ENCODE assay signal across 25 cellular contexts in the genomic region with DNA sequence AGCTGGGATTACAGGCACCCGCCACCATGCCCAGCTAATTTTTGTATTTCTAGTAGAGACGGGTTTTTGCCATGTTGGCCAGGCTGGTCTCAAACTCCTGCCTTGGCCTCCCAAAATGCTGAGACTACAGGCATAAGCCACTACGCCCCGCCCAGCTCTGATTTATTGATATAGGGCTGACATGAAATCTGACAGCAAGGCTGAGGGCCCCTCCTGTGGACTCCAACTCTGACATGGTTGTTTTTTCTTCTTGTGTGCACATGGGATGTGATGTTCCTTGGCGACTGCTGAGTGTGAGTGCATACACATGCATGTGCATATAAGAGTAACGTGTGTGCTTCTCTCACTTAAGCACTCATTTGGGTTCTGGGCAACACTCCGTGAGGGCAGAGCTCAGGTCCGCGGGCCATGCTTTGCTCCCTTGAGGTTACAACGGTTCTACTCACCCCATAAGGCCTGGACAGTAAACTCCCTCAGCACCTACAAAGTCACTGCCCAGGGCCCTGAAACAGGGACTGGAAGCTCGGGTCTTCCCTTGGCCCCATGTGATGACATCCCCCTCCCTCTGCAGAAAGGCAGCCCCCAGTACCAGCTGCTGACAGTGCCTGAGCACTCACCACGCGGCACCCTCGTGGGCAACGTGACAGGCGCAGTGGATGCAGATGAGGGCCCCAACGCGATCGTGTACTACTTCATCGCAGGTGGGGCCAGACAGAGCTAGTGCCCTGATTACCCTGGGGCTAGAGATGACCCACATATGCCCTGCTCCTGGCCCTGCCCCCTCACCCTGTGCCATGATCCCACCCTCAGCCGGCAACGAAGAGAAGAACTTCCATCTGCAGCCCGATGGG. TPM values are rescaled to one million over a fixed set of nuclear protein-coding genes. Genes with fewer than 3 reads are reported as not detected.
A peak's percentile ranks its signal among the peaks of the same experiment; 100 is the strongest.
DNase-seq lines count a peak whose midpoint lies in the region; ATAC-seq, FAIRE-seq and TF ChIP-seq lines count a peak whose summit lies in the region.
"Had no signal": no experiment of that assay in that cellular context is flagged by ENCODE, and none has a peak within 500 bp of the region (broad histone marks: within the 10 kb centered on the region; RNA-seq: fewer than 3 reads in every experiment).

No MANE protein-coding gene starts in this region.

- H3K9me3 ChIP-seq in K562 (replicated peaks; ENCODE audit: control insufficient read depth, insufficient read depth, low read depth, low read length) (no peaks in the 10 kb centered on the region; the same call in 1 of the 2 replicates), H1 (ENCODE audit: insufficient read depth in 2 of 2, low read depth in 1 of 2, low read length in 1 of 2) (no peaks in the 10 kb centered on the region)
- H3K9me3 ChIP-seq: BLaER1 had no signal

- H3K4me1 Mint-ChIP-seq in T-cell, result no peaks in the 10 kb centered on the region
- H3K4me1 Mint-ChIP-seq: CD8-positive, alpha-beta memory T cell had no signal

- H4K20me1 ChIP-seq in K562 (replicated peaks; ENCODE audit: control insufficient read depth, insufficient read depth, low read length) (no peaks in the 10 kb centered on the region), H1 (replicated peaks in 1 of 2; ENCODE audit: control insufficient read depth in 1 of 2, insufficient read depth in 2 of 2, low read length in 2 of 2) (no peaks in the 10 kb centered on the region)
- H4K20me1 ChIP-seq: BLaER1 had no signal

- FAIRE-seq in K562 (lab: Jason Lieb, UNC), result no peak
- no peak for FAIRE-seq in H1 (lab: Jason Lieb, UNC)
- FAIRE-seq: D721Med, GM12878, GM19239 had no signal

- no peak overlapping the region for H3K4me3 Mint-ChIP-seq in T-cell
- H3K4me3 Mint-ChIP-seq: B cell; CD4-positive, alpha-beta T cell; CD8-positive, alpha-beta memory T cell had no signal

- H2BK20ac ChIP-seq in H1 (ENCODE audit: low read length), result no peak overlapping the region

- H2AFZ ChIP-seq in K562 (ENCODE audit: low read depth, low read length), result no peak overlapping the region
- H2AFZ ChIP-seq in H1 (ENCODE audit: low read length), result no peak overlapping the region

- no peak overlapping the region for H4K5ac ChIP-seq in H1 (ENCODE audit: insufficient read length, low read depth, low read length)

- no peak overlapping the region for H2BK12ac ChIP-seq in H1 (ENCODE audit: low read depth, low read length)

- no peak overlapping the region for H3K14ac ChIP-seq in H1 (ENCODE audit: insufficient read length)

- TF ChIP-seq POLR2A in K562 (conservative IDR thresholded peaks at IDR 0.05) (no peak), H1 (IDR thresholded peaks at IDR 0.05; ENCODE audit: control extremely low read depth in 1 of 2, low read depth in 2 of 2, low read length in 2 of 2) (no peak)

- no peaks in the 10 kb centered on the region for H3K27me3 Mint-ChIP-seq in T-cell
- H3K27me3 Mint-ChIP-seq: CD4-positive, alpha-beta T cell had no signal

- TF ChIP-seq RAD21 in K562 (CRISPR knock-in tag; conservative IDR thresholded peaks at IDR 0.05 in 1 of 2, IDR thresholded peaks at IDR 0.05 in 1 of 2), result no peak
- TF ChIP-seq RAD21 in H1 (IDR thresholded peaks at IDR 0.05 in 1 of 2, conservative IDR thresholded peaks at IDR 0.05 in 1 of 2; ENCODE audit: low read depth in 2 of 2, low read length in 2 of 2), result no peak

- peak overlapping the region; percentile 22 for H4K91ac ChIP-seq in H1 (replicated peaks; ENCODE audit: insufficient read length, low read length)

- H3K56ac ChIP-seq in H1 (replicated peaks; ENCODE audit: insufficient read length, low read depth, low read length), result no peak overlapping the region

- no peak overlapping the region for H2AK5ac ChIP-seq in H1 (ENCODE audit: low read depth, low read length)

- TF ChIP-seq CTCF in K562 (IDR thresholded peaks at IDR 0.05 in 2 of 3, conservative IDR thresholded peaks at IDR 0.05 in 1 of 3; ENCODE audit: insufficient read depth in 2 of 3, low read depth in 1 of 3, low read length in 3 of 3) (no peak), H1 (IDR thresholded peaks at IDR 0.05; ENCODE audit: control extremely low read depth in 1 of 3, insufficient read depth in 1 of 3, low read depth in 1 of 3, low read length in 3 of 3) (no peak), foreskin keratinocyte (conservative IDR thresholded peaks at IDR 0.05) (no peak)

- no peak for TF ChIP-seq EP300 in K562 (IDR thresholded peaks at IDR 0.05; ENCODE audit: low read length)
- no peak for TF ChIP-seq EP300 in H1 (IDR thresholded peaks at IDR 0.05; ENCODE audit: borderline replicate concordance in 1 of 2, low read depth in 2 of 2, low read length in 2 of 2)

- no TSS peak for BruUV-seq in K562 (replicated peaks; lab: Mats Ljungman, UMichigan)

- no peak for DNase-seq in HEK293T (ENCODE audit: extremely low spot score)
- no peak for DNase-seq in K562 (ENCODE audit: extremely low read depth in 1 of 4, low spot score in 3 of 4)
- no peak for DNase-seq in H1 (ENCODE audit: low read depth in 1 of 2, low spot score in 2 of 2)
- peak; percentile 80 for DNase-seq in posterior vena cava (ENCODE audit: low spot score)
- no peak for DNase-seq in T-cell
- no peak for DNase-seq in foreskin keratinocyte
- DNase-seq in NCI-H510A (lab: John Stamatoyannopoulos, UW), result no peak
- DNase-seq: 8988T; CD4-positive, alpha-beta T cell; DMS 273 treated with DMSO at 0.1 percent for 48 hours; DMS79; EL; GDM1; GOT3; H7; HCEC 1CT had no signal

- ATAC-seq in K562 (peak; percentile 17; the same call in 1 of the 3 replicates), T-cell (replicated peaks in 1 of 4) (no peak), foreskin keratinocyte (no peak), GM21447 (IDR thresholded peaks at IDR 0.05; ENCODE audit: unreplicated experiment) (no peak)
- ATAC-seq: GM12878 had no signal

- POLR2A ChIA-PET in HEK293T (lab: Yijun Ruan, JAX) (interaction anchor here (1.0 kb wide), 1 partner anchor 33 kb away, joined by 3 read pairs; the partner anchor contains the start of gene VSIR), K562 (lab: Yijun Ruan, JAX) (interaction anchor here (0.6 to 1.8 kb wide), 14 partner anchors 8 to 466 kb away, joined by 3 to 6 read pairs (median 3); partner anchors contain the start of gene PSAP), H1 (lab: Charles Lee; ENCODE audit: partially characterized antibody) (interaction anchor here (1.1 to 2.2 kb wide), 4 partner anchors 8 to 111 kb away, joined by 3 to 10 read pairs (median 5); no protein-coding TSS in a partner anchor), T-cell (lab: Charles Lee) (no interaction called here)

- no peak overlapping the region for H2BK5ac ChIP-seq in H1 (ENCODE audit: low read depth, low read length)

- no peak overlapping the region for H3K23ac ChIP-seq in H1 (ENCODE audit: insufficient read length)

- CTCF ChIA-PET in HEK293T (lab: Yijun Ruan, JAX), result no interaction called here
- CTCF ChIA-PET in K562 (lab: Yijun Ruan, JAX; ENCODE audit: low intra/inter-chr PET ratio), result interaction anchor here (0.7 kb wide), 1 partner anchor 111 kb away, joined by 3 read pairs; no protein-coding TSS in a partner anchor
- CTCF ChIA-PET in H1 (lab: Charles Lee; ENCODE audit: partially characterized antibody), result interaction anchor here (0.6 to 5.0 kb wide), 14 partner anchors 15 to 344 kb away, joined by 3 to 21 read pairs (median 3); partner anchors contain the start of genes PSAP and VSIR
- CTCF ChIA-PET in T-cell (lab: Charles Lee), result interaction anchor here in 1 of 2 donors (0.5 to 0.7 kb wide), 2 partner anchors 93 to 1092 kb away, joined by 3 to 4 read pairs; no protein-coding TSS in a partner anchor

- H3K4me3 ChIP-seq in K562, result no peak overlapping the region
- H3K4me3 ChIP-seq in H1 (ENCODE audit: extremely low read depth in 1 of 4, insufficient read depth in 2 of 4, low read depth in 3 of 4, low read length in 4 of 4), result no peak overlapping the region
- H3K4me3 ChIP-seq: BLaER1, GM12878 had no signal

- H3K79me2 ChIP-seq in K562 (ENCODE audit: control insufficient read depth, insufficient read depth, low read length) (no peaks in the 10 kb centered on the region), H1 (ENCODE audit: control insufficient read depth in 1 of 2, insufficient read depth in 2 of 2, low read length in 2 of 2) (no peaks in the 10 kb centered on the region)

- no peaks in the 10 kb centered on the region for H3K27me3 ChIP-seq in K562 (ENCODE audit: control insufficient read depth in 2 of 2, insufficient read depth in 2 of 2, low read length in 2 of 2)
- peaks cover 0 to 13% (median 10%) of the 10 kb centered on the region in 4 experiments; a peak in 6 of 7 replicates for H3K27me3 ChIP-seq in H1 (replicated peaks in 1 of 4; ENCODE audit: control insufficient read depth in 3 of 4, extremely low read depth in 1 of 4, insufficient read depth in 3 of 4, low read length in 3 of 4)
- H3K27me3 ChIP-seq in foreskin keratinocyte, result peaks cover 17% of the 10 kb centered on the region
- H3K27me3 ChIP-seq: BLaER1 had no signal

- intact Hi-C loops in K562 (cut with micrococcal nuclease), result no loop called here
- intact Hi-C loops in posterior vena cava (cut with DNase I), result no loop called here

- H3K27ac Mint-ChIP-seq in T-cell, result no peak overlapping the region
- H3K27ac Mint-ChIP-seq: B cell; CD4-positive, alpha-beta T cell; CD8-positive, alpha-beta memory T cell had no signal

- no peak overlapping the region for H3K4ac ChIP-seq in H1 (replicated peaks; ENCODE audit: insufficient read length, low read depth, low read length)

- H3K79me1 ChIP-seq in H1 (ENCODE audit: low read depth, low read length), result no peaks in the 10 kb centered on the region

- H3K9ac ChIP-seq in K562 (ENCODE audit: insufficient read depth in 1 of 2, low read depth in 2 of 2, low read length in 2 of 2) (peak overlapping the region in 1 of 2 experiments; percentile 30; a peak in 1 of 4 replicates), H1 (replicated peaks in 1 of 4; ENCODE audit: extremely low read depth in 1 of 4, low read depth in 3 of 4, low read length in 3 of 4) (no peak overlapping the region)
- H3K9ac ChIP-seq: BLaER1 had no signal

- H3K36me3 Mint-ChIP-seq in T-cell, result no peaks in the 10 kb centered on the region

- H3K9me3 Mint-ChIP-seq in T-cell, result no peaks in the 10 kb centered on the region
- H3K9me3 Mint-ChIP-seq: CD4-positive, alpha-beta T cell; CD8-positive, alpha-beta memory T cell had no signal

- H3K18ac ChIP-seq in H1 (ENCODE audit: extremely low read depth, low read length), result no peak overlapping the region; the same call in 1 of the 2 replicates

- no peak overlapping the region for H2BK120ac ChIP-seq in H1 (replicated peaks; ENCODE audit: low read depth, low read length)

- H3K27ac ChIP-seq in K562 (ENCODE audit: extremely low read depth, low read depth, low read length) (no peak overlapping the region), H1 (ENCODE audit: low read depth, low read length) (no peak overlapping the region), foreskin keratinocyte (no peak overlapping the region)
- H3K27ac ChIP-seq: BLaER1, C4-2B had no signal

- in situ Hi-C loops in K562 (cut with MboI), result no loop called here

- 60% methylated on average over 22 of the region's 23 CpGs for WGBS in K562 (ENCODE audit: insufficient coverage, low coverage, missing lambda C conversion rate)
- WGBS in H1 (ENCODE audit: extremely low coverage in 1 of 2, insufficient coverage in 1 of 2, insufficient read length in 1 of 2, insufficient replicate concordance in 2 of 2, low coverage in 1 of 2, low lambda C conversion rate in 2 of 2, missing lambda C conversion rate in 1 of 2), 2 experiments, result 89% methylated on average over 23 of the region's 23 CpGs; no CpG with 5 or more reads in 1 of the 2 experiments

- H3K36me3 ChIP-seq in K562 (ENCODE audit: control insufficient read depth, insufficient read depth, low read length), result no peaks in the 10 kb centered on the region
- no peaks in the 10 kb centered on the region for H3K36me3 ChIP-seq in H1 (ENCODE audit: control insufficient read depth in 2 of 4, insufficient read depth in 4 of 4, low read length in 3 of 4)
- H3K36me3 ChIP-seq: BLaER1 had no signal

- no peaks in the 10 kb centered on the region for H3K23me2 ChIP-seq in H1 (ENCODE audit: low read depth, low read length)

- H3K4me1 ChIP-seq in K562 (replicated peaks in 1 of 2; ENCODE audit: control insufficient read depth in 2 of 2, insufficient read depth in 2 of 2, low read length in 2 of 2) (peaks cover 15 to 45% of the 10 kb centered on the region in 2 experiments), H1 (replicated peaks in 1 of 4; ENCODE audit: control insufficient read depth in 3 of 4, insufficient read depth in 4 of 4, low read length in 3 of 4) (peaks cover 0 to 7% (median 3%) of the 10 kb centered on the region in 4 experiments; a peak in 5 of 7 replicates), foreskin keratinocyte (no peaks in the 10 kb centered on the region)

- no peak overlapping the region for H2BK15ac ChIP-seq in H1 (ENCODE audit: low read length)

- no peak overlapping the region for H4K8ac ChIP-seq in H1 (ENCODE audit: extremely low read depth, insufficient read depth, low read length)

- peaks cover 3% of the 10 kb centered on the region for H3K9me1 ChIP-seq in K562 (ENCODE audit: control insufficient read depth, insufficient read depth, low read length)

- H3K4me2 ChIP-seq in K562 (ENCODE audit: insufficient read depth, low read length) (no peak overlapping the region; the same call in 1 of the 2 replicates), H1 (ENCODE audit: insufficient read depth in 1 of 2, low read depth in 2 of 2, low read length in 2 of 2) (peak overlapping the region in 1 of 2 experiments; percentile 51; a peak in 1 of 4 replicates)
- H3K4me2 ChIP-seq: BLaER1 had no signal

RNA-seq across cellular contexts. Expression of gene VSIR, which starts 33.6 kb away (rescaled TPM):
- 4.2 and 14.4 TPM in 2 replicates for total RNA-seq in K562 (2011; cell fraction: chromatin; rRNA removed; ENCODE audit: low replicate concordance)
- 9.6 and 14.8 TPM in 2 replicates for total RNA-seq in K562 (2011; cell fraction: nucleolus; rRNA removed)
- 9.2 and 10.6 TPM in 2 replicates for total RNA-seq in K562 (2011; cell fraction: nucleoplasm; rRNA removed)
- total RNA-seq in K562 (2014; rRNA removed), result 12.7 and 13.1 TPM in 2 replicates
- total RNA-seq in K562 (2014; rRNA removed; fragmentation: Illumina TruSeq; extraction: Trizol), result 2.4 and 3.0 TPM in 2 replicates
- total RNA-seq in K562 (2015; rRNA removed; fragmentation: Illumina TruSeq; extraction: Trizol), result 20.1 and 20.5 TPM in 2 replicates
- 15.2 and 15.7 TPM in 2 replicates for total RNA-seq in K562 (2021)
- polyA plus RNA-seq in K562 (2011; rRNA removed), result 6.3 and 7.9 TPM in 2 replicates
- 4.8 and 19.8 TPM in 2 replicates for polyA plus RNA-seq in K562 (2011; cell fraction: cytosol; rRNA removed)
- polyA plus RNA-seq in K562 (2011; cell fraction: nucleus; rRNA removed), result 7.5 and 24.7 TPM in 2 replicates
- polyA plus RNA-seq in K562 (2012), result 17.5 and 209 TPM in 2 replicates
- 12.1 and 15.1 TPM in 2 replicates for polyA plus RNA-seq in K562 (2014; fragmentation: Illumina TruSeq; extraction: Trizol)
- polyA plus RNA-seq in K562 (2014; fragmentation: Nextera tagmentation; extraction: Ambion mirVana), result under 1 TPM; 0.14 to 0.41 TPM
- polyA plus RNA-seq in K562 (2014; rRNA removed), result 9.3 and 12.6 TPM in 2 replicates
- polyA minus RNA-seq in K562 (2011; rRNA and poly(A)+ RNA removed), result 2.1 and 6.2 TPM in 2 replicates
- polyA minus RNA-seq in K562 (2011; cell fraction: cytosol; rRNA and poly(A)+ RNA removed), result 4.9 and 8.1 TPM in 2 replicates
- 6.1 and 8.9 TPM in 2 replicates for polyA minus RNA-seq in K562 (2011; cell fraction: nucleus; rRNA and poly(A)+ RNA removed)
- total RNA-seq in H1 (2021; fragmentation: NEBNext Ultra II Directional; extraction: Animal tissue kit (Norgen Biotek cat#: 25700)), result not detected in 2 replicates
- polyA plus RNA-seq in H1 (2011; rRNA removed), result 0.33 and 0.75 TPM in 2 replicates
- polyA plus RNA-seq in H1 (2011; cell fraction: cytosol; rRNA removed), result 0.06 TPM
- polyA plus RNA-seq in H1 (2011; cell fraction: nucleus; rRNA removed), result 0.56 TPM
- 0.08 to 0.32 TPM (median 0.29 TPM) in 3 of 4 replicates, not detected in the other for polyA plus RNA-seq in H1 (2012, experiment 1 of 2)
- polyA plus RNA-seq in H1 (2012, experiment 2 of 2), result 0.22 TPM
- 0.34 TPM for polyA plus RNA-seq in H1 (2013, experiment 1 of 2)
- polyA plus RNA-seq in H1 (2013, experiment 2 of 2), result 0.42 TPM
- polyA minus RNA-seq in H1 (2011; rRNA and poly(A)+ RNA removed), result 0.17 and 0.35 TPM in 2 replicates
- polyA minus RNA-seq in H1 (2011; cell fraction: cytosol; rRNA and poly(A)+ RNA removed), result 1.0 TPM
- 0.90 TPM for polyA minus RNA-seq in H1 (2011; cell fraction: nucleus; rRNA and poly(A)+ RNA removed)
- 100 to 1,000 TPM; 126 to 135 TPM for total RNA-seq in posterior vena cava
- 100 to 1,000 TPM in 2 of 5 donors, 10 to 100 TPM in 3; 81.4 to 134 (median 98.3) TPM for total RNA-seq in T-cell
- total RNA-seq in foreskin keratinocyte, result 4.0 and 5.2 TPM in 2 replicates
- polyA plus RNA-seq in foreskin keratinocyte, result 5.2 and 6.1 TPM in 2 replicates
- total RNA-seq: A673 had no signal

RNA-seq across cellular contexts. Expression of gene PSAP, which starts 44.1 kb away (rescaled TPM):
- 516 and 975 TPM in 2 replicates for total RNA-seq in K562 (2011; cell fraction: chromatin; rRNA removed; ENCODE audit: low replicate concordance)
- total RNA-seq in K562 (2011; cell fraction: nucleolus; rRNA removed), result 1,506 and 1,517 TPM in 2 replicates
- 977 and 1,240 TPM in 2 replicates for total RNA-seq in K562 (2011; cell fraction: nucleoplasm; rRNA removed)
- total RNA-seq in K562 (2014; rRNA removed), result 300 and 431 TPM in 2 replicates
- total RNA-seq in K562 (2014; rRNA removed; fragmentation: Illumina TruSeq; extraction: Trizol), result 231 and 245 TPM in 2 replicates
- total RNA-seq in K562 (2015; rRNA removed; fragmentation: Illumina TruSeq; extraction: Trizol), result 354 and 357 TPM in 2 replicates
- 458 and 473 TPM in 2 replicates for total RNA-seq in K562 (2021)
- 613 and 630 TPM in 2 replicates for polyA plus RNA-seq in K562 (2011; rRNA removed)
- polyA plus RNA-seq in K562 (2011; cell fraction: cytosol; rRNA removed), result 632 and 704 TPM in 2 replicates
- 504 and 505 TPM in 2 replicates for polyA plus RNA-seq in K562 (2011; cell fraction: nucleus; rRNA removed)
- polyA plus RNA-seq in K562 (2012), result 541 and 1,183 TPM in 2 replicates
- polyA plus RNA-seq in K562 (2014; fragmentation: Illumina TruSeq; extraction: Trizol), result 439 and 442 TPM in 2 replicates
- 100 to 1,000 TPM; 429 to 700 TPM for polyA plus RNA-seq in K562 (2014; fragmentation: Nextera tagmentation; extraction: Ambion mirVana)
- 399 and 425 TPM in 2 replicates for polyA plus RNA-seq in K562 (2014; rRNA removed)
- 379 and 426 TPM in 2 replicates for polyA minus RNA-seq in K562 (2011; rRNA and poly(A)+ RNA removed)
- polyA minus RNA-seq in K562 (2011; cell fraction: cytosol; rRNA and poly(A)+ RNA removed), result 290 and 309 TPM in 2 replicates
- polyA minus RNA-seq in K562 (2011; cell fraction: nucleus; rRNA and poly(A)+ RNA removed), result 87.5 and 138 TPM in 2 replicates
- 386 and 388 TPM in 2 replicates for total RNA-seq in H1 (2021; fragmentation: NEBNext Ultra II Directional; extraction: Animal tissue kit (Norgen Biotek cat#: 25700))
- 504 and 700 TPM in 2 replicates for polyA plus RNA-seq in H1 (2011; rRNA removed)
- polyA plus RNA-seq in H1 (2011; cell fraction: cytosol; rRNA removed), result 658 TPM
- polyA plus RNA-seq in H1 (2011; cell fraction: nucleus; rRNA removed), result 734 TPM
- 396 to 476 TPM (median 458 TPM) in 4 replicates for polyA plus RNA-seq in H1 (2012, experiment 1 of 2)
- polyA plus RNA-seq in H1 (2012, experiment 2 of 2), result 418 TPM
- polyA plus RNA-seq in H1 (2013, experiment 1 of 2), result 516 TPM
- 481 TPM for polyA plus RNA-seq in H1 (2013, experiment 2 of 2)
- polyA minus RNA-seq in H1 (2011; rRNA and poly(A)+ RNA removed), result 440 and 675 TPM in 2 replicates
- polyA minus RNA-seq in H1 (2011; cell fraction: cytosol; rRNA and poly(A)+ RNA removed), result 334 TPM
- 186 TPM for polyA minus RNA-seq in H1 (2011; cell fraction: nucleus; rRNA and poly(A)+ RNA removed)
- total RNA-seq in posterior vena cava, result 1,000 to 10,000 TPM in 1 of 2 donors, 100 to 1,000 TPM in 1; 787 to 1,159 TPM
- total RNA-seq in T-cell, result 100 to 1,000 TPM; 155 to 208 (median 190) TPM
- total RNA-seq in foreskin keratinocyte, result 381 and 401 TPM in 2 replicates
- 330 and 333 TPM in 2 replicates for polyA plus RNA-seq in foreskin keratinocyte

Comparison
In these comparisons a context has a peak if more than half of its experiments do, and no peak if none do; other contexts are left out.
1. POLR2A ChIA-PET loops: an anchor here in HEK293T (1.0 kb wide), K562 (0.6 to 1.8 kb wide) and H1 (1.1 to 2.2 kb wide); none called in T-cell.